ENCODE assay signal across 2 cellular contexts in the genomic region with DNA sequence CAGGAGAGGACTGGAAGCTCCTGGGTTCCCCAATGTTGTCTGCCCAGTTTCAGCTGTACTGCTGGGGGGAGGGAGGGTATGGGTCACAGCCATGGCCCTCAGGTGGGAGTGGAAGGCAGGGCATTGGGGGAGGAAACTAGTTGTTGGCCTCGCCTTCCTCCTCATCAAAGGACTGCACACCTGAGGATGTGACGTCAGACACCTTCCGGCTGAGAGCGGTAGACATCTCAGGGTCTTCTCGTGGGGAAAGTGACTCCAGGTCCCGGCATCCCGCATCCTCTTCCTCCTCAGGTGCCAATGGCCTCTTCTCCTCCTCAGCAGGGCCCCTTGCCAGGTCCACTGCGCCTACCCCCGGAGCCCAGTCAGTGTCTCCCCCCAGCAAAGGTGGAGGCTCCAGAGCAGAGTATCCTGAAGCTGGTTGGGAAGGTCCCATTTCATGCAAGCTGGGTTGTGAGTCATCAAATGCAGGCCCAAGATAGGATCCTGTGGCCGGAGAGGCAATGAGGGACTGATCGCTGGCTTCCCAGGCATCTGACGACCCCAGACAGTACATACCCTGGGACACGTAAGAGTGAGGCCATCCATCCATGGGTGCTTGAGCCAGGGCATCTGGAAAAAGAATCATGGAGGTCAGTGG.
TF ChIP-seq lines count a peak whose summit lies in the region.

No MANE protein-coding gene starts in this region.

TF ChIP-seq in IMR-90, 13 proteins besides CTCF, POLR2A, EP300 and RAD21:
- TF ChIP-seq, protein P1, sequence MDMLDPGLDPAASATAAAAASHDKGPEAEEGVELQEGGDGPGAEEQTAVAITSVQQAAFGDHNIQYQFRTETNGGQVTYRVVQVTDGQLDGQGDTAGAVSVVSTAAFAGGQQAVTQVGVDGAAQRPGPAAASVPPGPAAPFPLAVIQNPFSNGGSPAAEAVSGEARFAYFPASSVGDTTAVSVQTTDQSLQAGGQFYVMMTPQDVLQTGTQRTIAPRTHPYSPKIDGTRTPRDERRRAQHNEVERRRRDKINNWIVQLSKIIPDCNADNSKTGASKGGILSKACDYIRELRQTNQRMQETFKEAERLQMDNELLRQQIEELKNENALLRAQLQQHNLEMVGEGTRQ (IDR thresholded peaks at IDR 0.05; ENCODE audit: low read depth, low read length), result no peak
- no peak for TF ChIP-seq MXI1 (IDR thresholded peaks at IDR 0.05; ENCODE audit: borderline replicate concordance, low read depth, low read length)
- TF ChIP-seq CEBPB (IDR thresholded peaks at IDR 0.05; ENCODE audit: low read depth, low read length), result no peak
- no peak for TF ChIP-seq RCOR1 (IDR thresholded peaks at IDR 0.05; ENCODE audit: insufficient replicate concordance, low read length)
- TF ChIP-seq BHLHE40 (IDR thresholded peaks at IDR 0.05; ENCODE audit: low read depth, low read length), result no peak
- TF ChIP-seq SMC3 (IDR thresholded peaks at IDR 0.05; ENCODE audit: low read depth, low read length), result no peak
- TF ChIP-seq MAZ (IDR thresholded peaks at IDR 0.05; ENCODE audit: borderline replicate concordance, low read depth, low read length), result no peak
- TF ChIP-seq CHD1 (IDR thresholded peaks at IDR 0.05; ENCODE audit: low read depth, low read length), result no peak
- TF ChIP-seq NFE2L2 (IDR thresholded peaks at IDR 0.05; ENCODE audit: low read depth, low read length), result no peak

TF ChIP-seq in K562, 482 proteins besides CTCF, POLR2A, EP300 and RAD21:
- no peak for TF ChIP-seq ATF1 (CRISPR knock-in tag; IDR thresholded peaks at IDR 0.05)
- peak; percentile 53; the same call in 1 of the 2 replicates for TF ChIP-seq ATF1 (tag; IDR thresholded peaks at IDR 0.05)
- TF ChIP-seq SMARCA4 (IDR thresholded peaks at IDR 0.05), result no peak
- TF ChIP-seq ETS2 (tag; IDR thresholded peaks at IDR 0.05; ENCODE audit: borderline replicate concordance, poor library complexity, severe bottlenecking), result no peak
- no peak for TF ChIP-seq NR1H2 (CRISPR knock-in tag; IDR thresholded peaks at IDR 0.05)
- TF ChIP-seq, protein P2, sequence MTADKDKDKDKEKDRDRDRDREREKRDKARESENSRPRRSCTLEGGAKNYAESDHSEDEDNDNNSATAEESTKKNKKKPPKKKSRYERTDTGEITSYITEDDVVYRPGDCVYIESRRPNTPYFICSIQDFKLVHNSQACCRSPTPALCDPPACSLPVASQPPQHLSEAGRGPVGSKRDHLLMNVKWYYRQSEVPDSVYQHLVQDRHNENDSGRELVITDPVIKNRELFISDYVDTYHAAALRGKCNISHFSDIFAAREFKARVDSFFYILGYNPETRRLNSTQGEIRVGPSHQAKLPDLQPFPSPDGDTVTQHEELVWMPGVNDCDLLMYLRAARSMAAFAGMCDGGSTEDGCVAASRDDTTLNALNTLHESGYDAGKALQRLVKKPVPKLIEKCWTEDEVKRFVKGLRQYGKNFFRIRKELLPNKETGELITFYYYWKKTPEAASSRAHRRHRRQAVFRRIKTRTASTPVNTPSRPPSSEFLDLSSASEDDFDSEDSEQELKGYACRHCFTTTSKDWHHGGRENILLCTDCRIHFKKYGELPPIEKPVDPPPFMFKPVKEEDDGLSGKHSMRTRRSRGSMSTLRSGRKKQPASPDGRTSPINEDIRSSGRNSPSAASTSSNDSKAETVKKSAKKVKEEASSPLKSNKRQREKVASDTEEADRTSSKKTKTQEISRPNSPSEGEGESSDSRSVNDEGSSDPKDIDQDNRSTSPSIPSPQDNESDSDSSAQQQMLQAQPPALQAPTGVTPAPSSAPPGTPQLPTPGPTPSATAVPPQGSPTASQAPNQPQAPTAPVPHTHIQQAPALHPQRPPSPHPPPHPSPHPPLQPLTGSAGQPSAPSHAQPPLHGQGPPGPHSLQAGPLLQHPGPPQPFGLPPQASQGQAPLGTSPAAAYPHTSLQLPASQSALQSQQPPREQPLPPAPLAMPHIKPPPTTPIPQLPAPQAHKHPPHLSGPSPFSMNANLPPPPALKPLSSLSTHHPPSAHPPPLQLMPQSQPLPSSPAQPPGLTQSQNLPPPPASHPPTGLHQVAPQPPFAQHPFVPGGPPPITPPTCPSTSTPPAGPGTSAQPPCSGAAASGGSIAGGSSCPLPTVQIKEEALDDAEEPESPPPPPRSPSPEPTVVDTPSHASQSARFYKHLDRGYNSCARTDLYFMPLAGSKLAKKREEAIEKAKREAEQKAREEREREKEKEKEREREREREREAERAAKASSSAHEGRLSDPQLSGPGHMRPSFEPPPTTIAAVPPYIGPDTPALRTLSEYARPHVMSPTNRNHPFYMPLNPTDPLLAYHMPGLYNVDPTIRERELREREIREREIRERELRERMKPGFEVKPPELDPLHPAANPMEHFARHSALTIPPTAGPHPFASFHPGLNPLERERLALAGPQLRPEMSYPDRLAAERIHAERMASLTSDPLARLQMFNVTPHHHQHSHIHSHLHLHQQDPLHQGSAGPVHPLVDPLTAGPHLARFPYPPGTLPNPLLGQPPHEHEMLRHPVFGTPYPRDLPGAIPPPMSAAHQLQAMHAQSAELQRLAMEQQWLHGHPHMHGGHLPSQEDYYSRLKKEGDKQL (CRISPR knock-in tag; IDR thresholded peaks at IDR 0.05; ENCODE audit: borderline replicate concordance), result no peak
- TF ChIP-seq KDM2B (CRISPR knock-in tag; IDR thresholded peaks at IDR 0.05), result no peak
- peak; percentile 14; the same call in 1 of the 2 replicates for TF ChIP-seq CREM (IDR thresholded peaks at IDR 0.05; ENCODE audit: low read depth)
- TF ChIP-seq STAG1 (CRISPR knock-in tag; IDR thresholded peaks at IDR 0.05; ENCODE audit: borderline replicate concordance), result no peak
- no peak for TF ChIP-seq ZNF644 (tag; IDR thresholded peaks at IDR 0.05; ENCODE audit: low read depth)
- TF ChIP-seq, protein P3, sequence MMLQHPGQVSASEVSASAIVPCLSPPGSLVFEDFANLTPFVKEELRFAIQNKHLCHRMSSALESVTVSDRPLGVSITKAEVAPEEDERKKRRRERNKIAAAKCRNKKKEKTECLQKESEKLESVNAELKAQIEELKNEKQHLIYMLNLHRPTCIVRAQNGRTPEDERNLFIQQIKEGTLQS (IDR thresholded peaks at IDR 0.05), result 0 out of 2 replicates have a peak, but pooled peaks have one; percentile 20
- TF ChIP-seq, protein P3 (CRISPR knock-in tag; conservative IDR thresholded peaks at IDR 0.05), result no peak
- TF ChIP-seq, protein P4, sequence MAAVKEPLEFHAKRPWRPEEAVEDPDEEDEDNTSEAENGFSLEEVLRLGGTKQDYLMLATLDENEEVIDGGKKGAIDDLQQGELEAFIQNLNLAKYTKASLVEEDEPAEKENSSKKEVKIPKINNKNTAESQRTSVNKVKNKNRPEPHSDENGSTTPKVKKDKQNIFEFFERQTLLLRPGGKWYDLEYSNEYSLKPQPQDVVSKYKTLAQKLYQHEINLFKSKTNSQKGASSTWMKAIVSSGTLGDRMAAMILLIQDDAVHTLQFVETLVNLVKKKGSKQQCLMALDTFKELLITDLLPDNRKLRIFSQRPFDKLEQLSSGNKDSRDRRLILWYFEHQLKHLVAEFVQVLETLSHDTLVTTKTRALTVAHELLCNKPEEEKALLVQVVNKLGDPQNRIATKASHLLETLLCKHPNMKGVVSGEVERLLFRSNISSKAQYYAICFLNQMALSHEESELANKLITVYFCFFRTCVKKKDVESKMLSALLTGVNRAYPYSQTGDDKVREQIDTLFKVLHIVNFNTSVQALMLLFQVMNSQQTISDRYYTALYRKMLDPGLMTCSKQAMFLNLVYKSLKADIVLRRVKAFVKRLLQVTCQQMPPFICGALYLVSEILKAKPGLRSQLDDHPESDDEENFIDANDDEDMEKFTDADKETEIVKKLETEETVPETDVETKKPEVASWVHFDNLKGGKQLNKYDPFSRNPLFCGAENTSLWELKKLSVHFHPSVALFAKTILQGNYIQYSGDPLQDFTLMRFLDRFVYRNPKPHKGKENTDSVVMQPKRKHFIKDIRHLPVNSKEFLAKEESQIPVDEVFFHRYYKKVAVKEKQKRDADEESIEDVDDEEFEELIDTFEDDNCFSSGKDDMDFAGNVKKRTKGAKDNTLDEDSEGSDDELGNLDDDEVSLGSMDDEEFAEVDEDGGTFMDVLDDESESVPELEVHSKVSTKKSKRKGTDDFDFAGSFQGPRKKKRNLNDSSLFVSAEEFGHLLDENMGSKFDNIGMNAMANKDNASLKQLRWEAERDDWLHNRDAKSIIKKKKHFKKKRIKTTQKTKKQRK (IDR thresholded peaks at IDR 0.05; ENCODE audit: borderline replicate concordance, low read depth, low read length), result no peak
- no peak for TF ChIP-seq ZBTB1 (CRISPR knock-in tag; IDR thresholded peaks at IDR 0.05; ENCODE audit: borderline replicate concordance, low read depth)
- 0 out of 2 replicates have a peak, but pooled peaks have one; percentile 7 for TF ChIP-seq JUND (IDR thresholded peaks at IDR 0.05; ENCODE audit: borderline replicate concordance, low read depth, low read length)
- TF ChIP-seq JUND (tag; IDR thresholded peaks at IDR 0.05; ENCODE audit: borderline replicate concordance, low read depth, low read length), result no peak
- peak; percentile 82 for TF ChIP-seq FOSL1 (tag; conservative IDR thresholded peaks at IDR 0.05)
